In the genomic region with DNA sequence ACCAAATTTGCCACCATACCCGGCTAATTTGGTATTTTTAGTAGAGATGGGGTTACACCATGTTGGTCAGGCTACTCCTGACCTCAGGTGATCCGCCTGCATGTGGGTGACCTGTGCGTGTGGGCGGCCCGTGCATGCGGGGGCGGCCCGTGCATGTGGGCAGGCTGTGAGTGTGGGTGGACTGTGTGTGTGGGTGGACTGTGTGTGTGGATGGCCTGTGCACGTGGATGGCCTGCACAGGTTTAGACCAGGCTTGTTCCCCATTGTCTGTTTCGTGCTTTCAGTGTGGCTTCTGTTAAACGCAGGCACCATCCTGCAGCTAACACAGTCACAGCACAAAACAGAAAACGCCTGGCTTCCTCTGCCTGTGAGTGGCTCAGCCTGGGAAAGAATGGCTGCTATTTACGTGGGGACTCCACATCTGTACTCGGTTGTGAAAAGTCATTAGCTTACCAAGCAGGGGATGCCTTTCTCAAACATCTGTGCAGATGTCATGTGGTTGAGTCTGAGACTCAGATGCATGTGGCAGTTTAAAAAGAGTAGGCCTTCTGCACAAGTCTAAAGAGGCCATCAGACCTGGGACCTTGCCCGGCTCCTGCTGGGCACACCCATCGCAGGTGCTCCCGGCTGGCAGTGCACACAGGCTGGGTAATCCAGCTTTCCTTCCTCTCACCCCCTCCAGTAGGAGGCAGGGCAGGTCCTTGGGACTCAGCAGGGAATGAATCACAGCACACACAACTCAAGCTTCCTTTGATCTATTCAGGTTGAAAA, we compare ENCODE assay signal across 8 cellular contexts.
A peak's percentile ranks its signal among the peaks of the same experiment; 100 is the strongest.
DNase-seq lines count a peak whose midpoint lies in the region; ATAC-seq and TF ChIP-seq lines count a peak whose summit lies in the region.

No MANE protein-coding gene starts in this region.

- peaks cover 10 to 16% of the 10 kb centered on the region in 2 donors for H3K4me1 ChIP-seq in mucosa of rectum (ENCODE audit: control insufficient read depth in 2 of 2, insufficient read depth in 2 of 2, low read length in 2 of 2)

- no peaks in the 10 kb centered on the region for H3K36me3 ChIP-seq in mucosa of rectum (ENCODE audit: control insufficient read depth in 2 of 2, insufficient read depth in 2 of 2, low read length in 2 of 2)

- H3K4me3 ChIP-seq in dorsolateral prefrontal cortex: peak overlapping the region in 1 of 59 donors; percentile 23
- H3K4me3 ChIP-seq in mucosa of rectum (ENCODE audit: low read length in 2 of 2): peak overlapping the region in 1 of 2 donors; percentile 3

- ATAC-seq in GM19324 (IDR thresholded peaks at IDR 0.05; ENCODE audit: low FRiP score, unreplicated experiment): no peak

- H3K9ac ChIP-seq in mucosa of rectum (ENCODE audit: low read depth in 1 of 2, low read length in 2 of 2): no peak overlapping the region

- no peaks in the 10 kb centered on the region for H3K9me3 Mint-ChIP-seq in activated T-helper 1 cell treated with anti-CD3 and anti-CD28 coated beads, Interleukin-12 subunit alpha, Interleukin-12 subunit beta, Interleukin-2, Interleukin-4 antibody, amounts not matched to agents 30 ng/mL and 10 ng/mL and 1 ng/mL, durations not matched to agents 14 hours and 24 hours and 36 hours

- peak in 50 of 56 donors; percentile 16 to 63 (median 44) for TF ChIP-seq CTCF in dorsolateral prefrontal cortex (IDR thresholded peaks at IDR 0.05 in 54 of 56, conservative IDR thresholded peaks at IDR 0.05 in 2 of 56; ENCODE audit: low read depth in 1 of 56, partially characterized antibody in 56 of 56)

- intact Hi-C loops in dorsolateral prefrontal cortex (cut with DNase I): loop anchor here in 1 of 2 donors (5.0 kb wide), 1 partner anchor 58 kb away; no protein-coding TSS in a partner anchor
- intact Hi-C loops in activated T-helper 1 cell treated with anti-CD3 and anti-CD28 coated beads, Interleukin-12 subunit alpha, Interleukin-12 subunit beta, Interleukin-2, Interleukin-4 antibody, amounts not matched to agents 30 ng/mL and 10 ng/mL and 1 ng/mL, durations not matched to agents 14 hours and 24 hours and 36 hours (cut with micrococcal nuclease): no loop called here

- no peaks in the 10 kb centered on the region for H3K27me3 ChIP-seq in dorsolateral prefrontal cortex
- no peaks in the 10 kb centered on the region for H3K27me3 ChIP-seq in mucosa of rectum (ENCODE audit: control insufficient read depth in 2 of 2, insufficient read depth in 2 of 2, low read length in 2 of 2)

- no peak overlapping the region for H3K27ac Mint-ChIP-seq in activated T-helper 1 cell treated with anti-CD3 and anti-CD28 coated beads, Interleukin-12 subunit alpha, Interleukin-12 subunit beta, Interleukin-2, Interleukin-4 antibody, amounts not matched to agents 30 ng/mL and 10 ng/mL and 1 ng/mL, durations not matched to agents 14 hours and 24 hours and 36 hours

- DNase-seq in DMS153 treated with DMSO at 0.1 percent for 48 hours (lab: John Stamatoyannopoulos, UW; ENCODE audit: unreplicated experiment): peak; percentile 58
- DNase-seq in NCI-H2107 treated with DMSO at 0.1 percent for 48 hours (lab: John Stamatoyannopoulos, UW; ENCODE audit: unreplicated experiment): peak; percentile 75
- DNase-seq in dorsolateral prefrontal cortex: peak in 2 of 10 donors; percentile 40 to 55
- DNase-seq in activated CD4-positive, alpha-beta T cell treated with anti-CD3 and anti-CD28 coated beads, Interleukin-2, amount 50 U/mL, for 4 hours: no peak
- DNase-seq in activated T-helper 1 cell treated with anti-CD3 and anti-CD28 coated beads, Interleukin-12 subunit alpha, Interleukin-12 subunit beta, Interleukin-2, Interleukin-4 antibody, amounts not matched to agents 30 ng/mL and 10 ng/mL and 1 ng/mL, durations not matched to agents 14 hours and 24 hours and 36 hours (ENCODE audit: low spot score): no peak
- DNase-seq in NCI-H1105 (lab: John Stamatoyannopoulos, UW): no peak

- no peaks in the 10 kb centered on the region for H3K9me3 ChIP-seq in mucosa of rectum (ENCODE audit: control insufficient read depth in 2 of 2, low read length in 2 of 2)

- H3K36me3 Mint-ChIP-seq in activated T-helper 1 cell treated with anti-CD3 and anti-CD28 coated beads, Interleukin-12 subunit alpha, Interleukin-12 subunit beta, Interleukin-2, Interleukin-4 antibody, amounts not matched to agents 30 ng/mL and 10 ng/mL and 1 ng/mL, durations not matched to agents 14 hours and 24 hours and 36 hours (ENCODE audit: low read depth): no peaks in the 10 kb centered on the region

- no peaks in the 10 kb centered on the region for H3K27me3 Mint-ChIP-seq in activated T-helper 1 cell treated with anti-CD3 and anti-CD28 coated beads, Interleukin-12 subunit alpha, Interleukin-12 subunit beta, Interleukin-2, Interleukin-4 antibody, amounts not matched to agents 30 ng/mL and 10 ng/mL and 1 ng/mL, durations not matched to agents 14 hours and 24 hours and 36 hours (ENCODE audit: insufficient read depth)

- H3K27ac ChIP-seq in dorsolateral prefrontal cortex (peak overlapping the region in 56 of 59 donors; percentile 1 to 88 (median 72)), mucosa of rectum (ENCODE audit: low read depth in 2 of 2, low read length in 2 of 2) (peak overlapping the region; percentile 34 to 48)

- H3K4me3 Mint-ChIP-seq in activated T-helper 1 cell treated with anti-CD3 and anti-CD28 coated beads, Interleukin-12 subunit alpha, Interleukin-12 subunit beta, Interleukin-2, Interleukin-4 antibody, amounts not matched to agents 30 ng/mL and 10 ng/mL and 1 ng/mL, durations not matched to agents 14 hours and 24 hours and 36 hours: no peak overlapping the region

- H3K4me1 Mint-ChIP-seq in activated T-helper 1 cell treated with anti-CD3 and anti-CD28 coated beads, Interleukin-12 subunit alpha, Interleukin-12 subunit beta, Interleukin-2, Interleukin-4 antibody, amounts not matched to agents 30 ng/mL and 10 ng/mL and 1 ng/mL, durations not matched to agents 14 hours and 24 hours and 36 hours (ENCODE audit: low read depth): no peaks in the 10 kb centered on the region

Comparison
In these comparisons a context has a peak if more than half of its experiments do, and no peak if none do; other contexts are left out.
1. DNase-seq: peak in DMS153 treated with DMSO at 0.1 percent for 48 hours (single experiment) and NCI-H2107 treated with DMSO at 0.1 percent for 48 hours (single experiment); none in activated CD4-positive, alpha-beta T cell treated with anti-CD3 and anti-CD28 coated beads, Interleukin-2, amount 50 U/mL, for 4 hours (0 of 2), activated T-helper 1 cell treated with anti-CD3 and anti-CD28 coated beads, Interleukin-12 subunit alpha, Interleukin-12 subunit beta, Interleukin-2, Interleukin-4 antibody, amounts not matched to agents 30 ng/mL and 10 ng/mL and 1 ng/mL, durations not matched to agents 14 hours and 24 hours and 36 hours (single experiment) and NCI-H1105 (single experiment).